ENCODE assay signal across 9 cellular contexts in the genomic region with DNA sequence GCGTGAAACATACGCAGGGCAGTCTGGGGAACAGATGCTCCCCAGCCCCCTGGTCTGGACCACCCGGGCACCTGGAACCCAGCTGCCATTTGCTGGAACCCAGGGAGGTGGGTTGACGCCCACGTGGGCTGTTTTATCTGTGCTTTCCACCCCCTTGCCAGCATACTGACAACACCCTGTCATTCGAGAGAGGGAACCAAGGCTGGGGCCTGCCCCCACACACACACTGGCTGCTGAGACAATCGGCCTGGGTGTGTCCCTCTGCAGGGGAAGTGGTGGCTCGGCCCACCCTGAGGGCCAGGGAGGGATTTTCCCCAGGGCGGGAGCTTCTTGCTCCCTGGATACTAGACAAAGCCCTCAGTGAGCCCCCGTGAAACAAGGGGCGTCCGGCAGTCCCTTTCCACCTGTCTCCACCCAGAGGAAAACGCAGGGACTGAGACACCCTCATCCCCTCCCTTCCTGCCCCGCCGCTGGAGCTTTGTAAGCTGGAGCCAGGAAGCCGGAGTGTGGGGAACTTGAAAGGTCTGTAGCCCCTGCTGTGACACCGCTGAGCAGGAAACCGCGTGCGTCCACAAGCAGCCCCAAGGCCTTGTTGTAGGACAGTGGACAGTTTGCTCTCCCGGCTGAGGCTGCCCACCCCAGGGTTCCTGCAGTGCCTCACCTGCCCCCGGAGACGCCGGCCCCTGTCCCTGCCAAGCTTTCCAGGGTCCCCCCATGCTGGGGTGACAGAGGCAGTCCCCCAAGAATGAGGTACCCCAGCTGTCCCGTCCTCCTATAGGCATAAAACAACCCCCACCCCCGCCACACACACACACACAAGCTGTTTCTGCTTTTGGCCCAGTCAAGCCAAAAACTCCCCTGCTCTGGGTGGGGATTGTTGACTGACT. TPM values are rescaled to one million over a fixed set of nuclear protein-coding genes. Genes with fewer than 3 reads are reported as not detected.
A peak's percentile ranks its signal among the peaks of the same experiment; 100 is the strongest.
DNase-seq lines count a peak whose midpoint lies in the region; ATAC-seq, FAIRE-seq and TF ChIP-seq lines count a peak whose summit lies in the region.
"Had no signal": no experiment of that assay in that cellular context is flagged by ENCODE, and none has a peak within 500 bp of the region (broad histone marks: within the 10 kb centered on the region; RNA-seq: fewer than 3 reads in every experiment).

No MANE protein-coding gene starts in this region.

- peak; percentile 22 to 36 for DNase-seq in activated CD4-positive, alpha-beta T cell treated with anti-CD3 and anti-CD28 coated beads, Interleukin-2, amount 50 U/mL, for 4 hours
- peak in 1 of 6 donors; percentile 63 for DNase-seq in pancreas
- DNase-seq in ovary: no peak
- DNase-seq in HTR-8/SVneo (ENCODE audit: insufficient read length, low spot score): no peak
- no peak for DNase-seq in NCI-H1694 treated with DMSO at 0.1 percent for 48 hours (lab: John Stamatoyannopoulos, UW)

- peak overlapping the region; percentile 12 to 43 for H3K27ac ChIP-seq in esophagus (ENCODE audit: low read depth in 2 of 2, low read length in 1 of 2)
- no peak overlapping the region for H3K27ac ChIP-seq in pancreas
- H3K27ac ChIP-seq in ovary: no peak overlapping the region
- H3K27ac ChIP-seq: KMS-11 had no signal

- H3K36me3 ChIP-seq in esophagus (ENCODE audit: control insufficient read depth in 2 of 2, insufficient read depth in 2 of 2, low read length in 1 of 2) (no peaks in the 10 kb centered on the region), pancreas (no peaks in the 10 kb centered on the region), ovary (no peaks in the 10 kb centered on the region)

- H3K4me3 ChIP-seq in esophagus (ENCODE audit: low read depth in 1 of 2, low read length in 2 of 2): no peak overlapping the region
- H3K4me3 ChIP-seq in pancreas: no peak overlapping the region
- no peak overlapping the region for H3K4me3 ChIP-seq in ovary

- TF ChIP-seq EP300 in ovary (IDR thresholded peaks at IDR 0.05): no peak

- TF ChIP-seq CTCF in pancreas (IDR thresholded peaks at IDR 0.05): no peak
- TF ChIP-seq CTCF in ovary (IDR thresholded peaks at IDR 0.05): no peak

- FAIRE-seq in pancreas (lab: Jason Lieb, UNC): no peak
- FAIRE-seq in HTR-8/SVneo (lab: Jason Lieb, UNC): no peak

- intact Hi-C loops in pancreas (cut with DNase I): no loop called here
- intact Hi-C loops in ovary (cut with DNase I): no loop called here

- TF ChIP-seq POLR2A in ovary (IDR thresholded peaks at IDR 0.05): no peak

- ATAC-seq in GM18861 (IDR thresholded peaks at IDR 0.05; ENCODE audit: unreplicated experiment) (peak; percentile 69), HG03280 (IDR thresholded peaks at IDR 0.05; ENCODE audit: unreplicated experiment) (peak; percentile 71), pancreas (peak in 3 of 4 donors; percentile 46 to 75 (median 51))

- H3K9me3 ChIP-seq in esophagus (ENCODE audit: control insufficient read depth in 2 of 2, insufficient read depth in 1 of 2, low read depth in 1 of 2, low read length in 1 of 2) (no peaks in the 10 kb centered on the region), pancreas (no peaks in the 10 kb centered on the region), ovary (no peaks in the 10 kb centered on the region)

- H3K4me1 ChIP-seq in esophagus (ENCODE audit: control insufficient read depth in 2 of 2, insufficient read depth in 2 of 2, low read length in 1 of 2): peaks cover 0 to 14% of the 10 kb centered on the region in 2 donors
- no peaks in the 10 kb centered on the region for H3K4me1 ChIP-seq in pancreas
- H3K4me1 ChIP-seq in ovary (ENCODE audit: insufficient read depth): no peaks in the 10 kb centered on the region

- no peaks in the 10 kb centered on the region for H3K27me3 ChIP-seq in esophagus (ENCODE audit: control insufficient read depth in 1 of 2, insufficient read depth in 2 of 2, low read length in 2 of 2)
- no peaks in the 10 kb centered on the region for H3K27me3 ChIP-seq in pancreas
- H3K27me3 ChIP-seq in ovary: no peaks in the 10 kb centered on the region

- 35 to 47% methylated on average over 26 of the region's 26 CpGs for whole genome bisulfite sequencing in esophagus, 2 donors
- 73 to 84% methylated on average over 24 to 26 of the region's 26 CpGs for WGBS in pancreas, 2 donors
- 61 to 67% (median 62%) methylated on average over 26 of the region's 26 CpGs for WGBS in ovary, 3 donors

RNA-seq across cellular contexts. Expression of a gene that starts 14.1 kb away (rescaled TPM):
- polyA plus RNA-seq in esophagus (1 to 10 TPM; 1.7 to 4.3 TPM), pancreas (10 to 100 TPM in 1 of 2 donors, 1 to 10 TPM in 1; 6.4 to 16.4 TPM), ovary (10 to 100 TPM; 22.8 to 41.8 TPM)
- total RNA-seq in pancreas (10 to 100 TPM; 17.3 to 41.2 (median 27.0) TPM), ovary (10 to 100 TPM; 21.6 to 45.3 (median 31.4) TPM)

RNA-seq across cellular contexts. Expression of a gene that starts 51.0 kb away (rescaled TPM):
- polyA plus RNA-seq in esophagus (under 1 TPM; 0.29 to 0.94 TPM), pancreas (10 to 100 TPM; 18.9 to 51.3 TPM), ovary (1 to 10 TPM; 5.9 to 9.0 TPM)
- total RNA-seq in pancreas (10 to 100 TPM; 19.4 to 27.9 (median 21.7) TPM), ovary (10 to 100 TPM in 6 of 7 donors, 1 to 10 TPM in 1; 8.8 to 21.5 (median 13.0) TPM)

Comparison
In these comparisons a context has a peak if more than half of its experiments do, and no peak if none do; other contexts are left out.
1. DNase-seq: peak in activated CD4-positive, alpha-beta T cell treated with anti-CD3 and anti-CD28 coated beads, Interleukin-2, amount 50 U/mL, for 4 hours (2 of 2); none in ovary (0 of 5), HTR-8/SVneo (single experiment) and NCI-H1694 treated with DMSO at 0.1 percent for 48 hours (single experiment).
2. H3K27ac ChIP-seq: peak in esophagus (2 of 2); none in pancreas (0 of 4) and ovary (0 of 2).
3. Peak in every context shown above with its lines, with median percentiles within 50 percentile points of each other: ATAC-seq.